2 cellular contexts compared by ENCODE assay signal in the genomic region with DNA sequence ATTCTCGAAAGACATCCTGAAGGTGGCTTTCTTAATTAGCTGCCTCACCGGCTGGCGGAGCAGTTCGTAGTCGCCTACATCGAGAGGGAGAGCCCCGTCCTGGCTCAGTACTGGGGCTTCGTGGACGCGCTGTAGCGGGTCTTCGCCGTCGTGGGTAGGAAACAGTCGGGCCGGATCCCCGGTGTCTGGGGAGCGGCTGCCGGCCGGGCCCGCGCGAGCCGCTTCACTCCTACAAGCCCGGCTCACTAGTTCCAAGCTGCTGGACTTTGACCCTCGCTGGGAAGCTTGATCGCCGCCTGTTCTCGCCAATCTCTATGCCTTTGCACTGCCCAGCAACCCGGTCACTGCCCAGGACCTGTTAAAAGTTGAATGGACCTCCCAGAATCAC.
TF ChIP-seq lines count a peak whose summit lies in the region.

No MANE protein-coding gene starts in this region.

TF ChIP-seq in SK-N-SH, 30 proteins besides CTCF, POLR2A, EP300 and RAD21:
- TF ChIP-seq FOXM1 (IDR thresholded peaks at IDR 0.05; ENCODE audit: low read depth) (no peak), GABPA (IDR thresholded peaks at IDR 0.05; ENCODE audit: low read depth) (no peak)

TF ChIP-seq in GM12878, 131 proteins besides CTCF, POLR2A, EP300 and RAD21:
- no peak for TF ChIP-seq TCF12 (IDR thresholded peaks at IDR 0.05; ENCODE audit: low read depth, low read length)
- no peak for TF ChIP-seq SREBF1 (IDR thresholded peaks at IDR 0.05; ENCODE audit: low read length)
- TF ChIP-seq, protein P1, sequence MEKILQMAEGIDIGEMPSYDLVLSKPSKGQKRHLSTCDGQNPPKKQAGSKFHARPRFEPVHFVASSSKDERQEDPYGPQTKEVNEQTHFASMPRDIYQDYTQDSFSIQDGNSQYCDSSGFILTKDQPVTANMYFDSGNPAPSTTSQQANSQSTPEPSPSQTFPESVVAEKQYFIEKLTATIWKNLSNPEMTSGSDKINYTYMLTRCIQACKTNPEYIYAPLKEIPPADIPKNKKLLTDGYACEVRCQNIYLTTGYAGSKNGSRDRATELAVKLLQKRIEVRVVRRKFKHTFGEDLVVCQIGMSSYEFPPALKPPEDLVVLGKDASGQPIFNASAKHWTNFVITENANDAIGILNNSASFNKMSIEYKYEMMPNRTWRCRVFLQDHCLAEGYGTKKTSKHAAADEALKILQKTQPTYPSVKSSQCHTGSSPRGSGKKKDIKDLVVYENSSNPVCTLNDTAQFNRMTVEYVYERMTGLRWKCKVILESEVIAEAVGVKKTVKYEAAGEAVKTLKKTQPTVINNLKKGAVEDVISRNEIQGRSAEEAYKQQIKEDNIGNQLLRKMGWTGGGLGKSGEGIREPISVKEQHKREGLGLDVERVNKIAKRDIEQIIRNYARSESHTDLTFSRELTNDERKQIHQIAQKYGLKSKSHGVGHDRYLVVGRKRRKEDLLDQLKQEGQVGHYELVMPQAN (conservative IDR thresholded peaks at IDR 0.05): 0 out of 2 replicates have a peak, but pooled peaks have one; percentile 2
- TF ChIP-seq TARDBP (IDR thresholded peaks at IDR 0.05; ENCODE audit: borderline replicate concordance): no peak
